ENCODE assay signal across 19 cellular contexts in the genomic region with DNA sequence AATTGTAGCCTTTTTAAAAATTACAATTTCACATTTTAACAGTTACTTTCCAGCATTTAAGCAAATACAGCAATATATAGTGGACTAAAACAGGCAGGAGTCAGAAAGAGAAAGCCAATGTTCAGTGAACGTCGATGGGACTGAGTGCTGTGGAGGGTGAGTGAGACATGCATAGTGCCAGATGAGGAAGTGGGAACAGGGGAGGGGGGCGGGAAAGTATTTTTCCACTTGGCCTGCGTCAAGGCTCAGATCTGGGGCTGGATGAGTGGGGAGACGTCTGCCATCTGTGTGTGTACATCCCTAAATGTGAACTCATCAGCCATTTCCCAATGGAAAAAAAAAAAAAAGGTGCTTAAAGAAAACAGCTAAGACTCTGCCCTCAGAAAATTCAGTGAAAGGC. TPM values are rescaled to one million over a fixed set of nuclear protein-coding genes. Genes with fewer than 3 reads are reported as not detected.
DNase-seq lines count a peak whose midpoint lies in the region; ATAC-seq and TF ChIP-seq lines count a peak whose summit lies in the region.
"Had no signal": no experiment of that assay in that cellular context is flagged by ENCODE, and none has a peak within 500 bp of the region (broad histone marks: within the 10 kb centered on the region; RNA-seq: fewer than 3 reads in every experiment).

No MANE protein-coding gene starts in this region.

- H3F3A ChIP-seq in smooth muscle cell (ENCODE audit: low read depth): peaks cover 6% of the 10 kb centered on the region

- no peaks in the 10 kb centered on the region for H3K36me3 ChIP-seq in fibroblast of lung (ENCODE audit: control insufficient read depth, insufficient read depth, low read length)
- no peaks in the 10 kb centered on the region for H3K36me3 ChIP-seq in smooth muscle cell (ENCODE audit: low read depth)
- H3K36me3 ChIP-seq in body of pancreas (replicated peaks in 1 of 2; ENCODE audit: insufficient read depth in 1 of 2, low read depth in 2 of 2): no peaks in the 10 kb centered on the region
- H3K36me3 ChIP-seq: adrenal gland, colonic mucosa, upper lobe of left lung had no signal

- H3K4me1 ChIP-seq in fibroblast of lung (ENCODE audit: control insufficient read depth, extremely low read depth, insufficient read depth, low read length) (no peaks in the 10 kb centered on the region), smooth muscle cell (ENCODE audit: low read depth) (peaks cover 3% of the 10 kb centered on the region), body of pancreas (no peaks in the 10 kb centered on the region)
- H3K4me1 ChIP-seq: adrenal gland, colonic mucosa had no signal

- H4K20me1 ChIP-seq in fibroblast of lung (ENCODE audit: control insufficient read depth, extremely low read depth, insufficient read depth, low read length) (no peaks in the 10 kb centered on the region), smooth muscle cell (ENCODE audit: low read depth) (no peaks in the 10 kb centered on the region)

- H3K27me3 ChIP-seq in fibroblast of lung (ENCODE audit: control insufficient read depth, insufficient read depth, low read length) (no peaks in the 10 kb centered on the region), smooth muscle cell (ENCODE audit: low read depth) (no peaks in the 10 kb centered on the region), body of pancreas (no peaks in the 10 kb centered on the region)
- H3K27me3 ChIP-seq: adrenal gland, colonic mucosa, upper lobe of left lung had no signal

- no peak for TF ChIP-seq CTCF in fibroblast of lung (conservative IDR thresholded peaks at IDR 0.05 in 1 of 2, IDR thresholded peaks at IDR 0.05 in 1 of 2; ENCODE audit: low read depth in 1 of 2, low read length in 2 of 2)
- TF ChIP-seq CTCF in smooth muscle cell (IDR thresholded peaks at IDR 0.05; ENCODE audit: borderline replicate concordance, insufficient read depth, poor library complexity, severe bottlenecking): no peak
- TF ChIP-seq CTCF in body of pancreas (IDR thresholded peaks at IDR 0.05): no peak

- no peak overlapping the region for H3K27ac ChIP-seq in fibroblast of lung (ENCODE audit: insufficient read depth, low read length)
- peak overlapping the region; percentile 85 for H3K27ac ChIP-seq in smooth muscle cell (ENCODE audit: low read depth)
- no peak overlapping the region for H3K27ac ChIP-seq in body of pancreas
- H3K27ac ChIP-seq: 22Rv1, adrenal gland, colonic mucosa, epithelial cell of prostate had no signal

- H2AFZ ChIP-seq in fibroblast of lung (ENCODE audit: low read length) (no peak overlapping the region), smooth muscle cell (ENCODE audit: low read depth) (peak overlapping the region; percentile 69)

- intact Hi-C loops in body of pancreas (cut with DNase I): no loop called here

- H3K79me2 ChIP-seq in fibroblast of lung (ENCODE audit: control insufficient read depth, insufficient read depth, low read length) (no peaks in the 10 kb centered on the region), smooth muscle cell (ENCODE audit: low read depth) (no peaks in the 10 kb centered on the region)

- H3K9ac ChIP-seq in fibroblast of lung (ENCODE audit: insufficient read depth, low read length) (no peak overlapping the region), smooth muscle cell (ENCODE audit: low read depth) (peak overlapping the region; percentile 64)

- DNase-seq in DMS 273 (lab: John Stamatoyannopoulos, UW; ENCODE audit: unreplicated experiment): peak; percentile 17
- no peak for DNase-seq in DMS 273 treated with DMSO at 0.1 percent for 48 hours (lab: John Stamatoyannopoulos, UW)
- DNase-seq in NCI-H524 treated with DMSO at 0.1 percent for 48 hours (lab: John Stamatoyannopoulos, UW): peak; percentile 21
- peak; percentile 36 to 52 for DNase-seq in fibroblast of lung (ENCODE audit: low read depth in 2 of 2)
- no peak for DNase-seq in smooth muscle cell (lab: John Stamatoyannopoulos, UW; ENCODE audit: unreplicated experiment)
- DNase-seq in AML-193 (lab: John Stamatoyannopoulos, UW): no peak
- DNase-seq in activated gamma-delta T cell treated with Interleukin-2 at 50 U/mL for 16 hours: no peak
- DNase-seq in body of pancreas: no peak
- DNase-seq: activated CD4-positive, alpha-beta T cell treated with anti-CD3 and anti-CD28 coated beads, Interleukin-2, amount 50 U/mL, for 1 hour; activated T-cell treated with anti-CD3 and anti-CD28 coated beads, Interleukin-2, amount 50 U/mL, for 24 hours; CD4-positive, alpha-beta memory T cell; colonic mucosa; left cardiac atrium; NCI-H1436 treated with DMSO at 0.1 percent for 48 hours; NCI-H510A treated with DMSO at 0.1 percent for 48 hours; upper lobe of left lung had no signal

- H3K9me3 ChIP-seq in fibroblast of lung (ENCODE audit: control insufficient read depth, insufficient read depth, low read depth, low read length): no peaks in the 10 kb centered on the region
- no peaks in the 10 kb centered on the region for H3K9me3 ChIP-seq in smooth muscle cell (replicated peaks; ENCODE audit: low read depth)
- H3K9me3 ChIP-seq in body of pancreas: peaks cover 0 to 10% (median 0%) of the 10 kb centered on the region in 3 donors
- H3K9me3 ChIP-seq: adrenal gland, colonic mucosa had no signal

- H3K4me3 ChIP-seq in fibroblast of lung (replicated peaks in 1 of 4; ENCODE audit: control extremely low read depth in 1 of 4, insufficient read depth in 1 of 4, low read depth in 3 of 4, low read length in 4 of 4): no peak overlapping the region
- H3K4me3 ChIP-seq in smooth muscle cell: no peak overlapping the region
- no peak overlapping the region for H3K4me3 ChIP-seq in body of pancreas
- H3K4me3 ChIP-seq: adrenal gland, colonic mucosa, upper lobe of left lung had no signal

- no peak for TF ChIP-seq POLR2A in body of pancreas (IDR thresholded peaks at IDR 0.05)

- WGBS in smooth muscle cell (ENCODE audit: low lambda C conversion rate): 25% methylated on average over 5 of the region's 5 CpGs
- WGBS in body of pancreas, 2 donors: 28 to 42% methylated on average over 5 of the region's 5 CpGs

- no peak for ATAC-seq in body of pancreas

- H3K4me2 ChIP-seq in fibroblast of lung (ENCODE audit: extremely low read depth, insufficient read depth, low read length): no peak overlapping the region
- H3K4me2 ChIP-seq in smooth muscle cell: peak overlapping the region; percentile 64

RNA-seq across cellular contexts. Expression of a gene that starts 19.2 kb away (rescaled TPM):
- 5.6 and 6.1 TPM in 2 replicates for total RNA-seq in fibroblast of lung
- 9.9 and 19.5 TPM in 2 replicates for polyA plus RNA-seq in fibroblast of lung
- polyA plus RNA-seq in fibroblast of lung (2012): 5.4 and 9.5 TPM in 2 replicates
- 1.7 and 9.2 TPM in 2 replicates for polyA minus RNA-seq in fibroblast of lung (ENCODE audit: low replicate concordance)
- total RNA-seq in smooth muscle cell: 13.4 and 16.0 TPM in 2 replicates
- polyA plus RNA-seq in smooth muscle cell: 8.9 and 11.3 TPM in 2 replicates
- total RNA-seq in body of pancreas: 1 to 10 TPM; 3.6 to 4.6 TPM

Comparison
In these comparisons a context has a peak if more than half of its experiments do, and no peak if none do; other contexts are left out.
1. DNase-seq: peak in DMS 273 (single experiment), NCI-H524 treated with DMSO at 0.1 percent for 48 hours (single experiment) and fibroblast of lung (2 of 2); none in DMS 273 treated with DMSO at 0.1 percent for 48 hours (single experiment), smooth muscle cell (single experiment), AML-193 (0 of 2), activated gamma-delta T cell treated with Interleukin-2 at 50 U/mL for 16 hours (single experiment) and body of pancreas (0 of 4).